ENCODE assay signal across 12 cellular contexts in genomic region chr7:33044986-33045385, GRCh38. TPM values are rescaled to one million over a fixed set of nuclear protein-coding genes. Genes with fewer than 3 reads are reported as not detected.
DNase-seq lines count a peak whose midpoint lies in the region; ATAC-seq, FAIRE-seq and TF ChIP-seq lines count a peak whose summit lies in the region.
"Had no signal": no experiment of that assay in that cellular context is flagged by ENCODE, and none has a peak within 500 bp of the region (broad histone marks: within the 10 kb centered on the region; RNA-seq: fewer than 3 reads in every experiment).

No MANE protein-coding gene starts in this region.

- H3K9me3 ChIP-seq in hepatocyte (ENCODE audit: low read depth) (no peaks in the 10 kb centered on the region), right cardiac atrium (ENCODE audit: control insufficient read depth, low read length) (no peaks in the 10 kb centered on the region), prostate gland (no peaks in the 10 kb centered on the region)

- H4K20me1 ChIP-seq in hepatocyte (ENCODE audit: insufficient read depth, poor library complexity, severe bottlenecking) (no peaks in the 10 kb centered on the region), GM23338 (replicated peaks; ENCODE audit: insufficient read depth) (peaks cover 62% of the 10 kb centered on the region)

- peak; percentile 32 for ATAC-seq in GM21515 (IDR thresholded peaks at IDR 0.05; ENCODE audit: unreplicated experiment)
- peak; percentile 31 for ATAC-seq in HG03520 (IDR thresholded peaks at IDR 0.05; ENCODE audit: unreplicated experiment)
- ATAC-seq in right cardiac atrium, result no peak
- no peak for ATAC-seq in GM23338
- ATAC-seq: activated T-cell treated with anti-CD3 and anti-CD28 coated beads, Interleukin-2, amount 50 U/mL, for 4 hours had no signal

- DNase-seq in EH (ENCODE audit: low read depth) (peak; percentile 72), hepatocyte (ENCODE audit: low spot score) (no peak), HTR-8/SVneo (ENCODE audit: insufficient read length, low spot score) (no peak), right cardiac atrium (no peak), prostate gland (ENCODE audit: low spot score) (no peak), GM23338 (ENCODE audit: low spot score) (no peak)
- DNase-seq: activated T-cell treated with anti-CD3 and anti-CD28 coated beads, Interleukin-2, amount 50 U/mL, for 4 hours; COR-L47; mesenchymal stem cell had no signal

- H3F3A ChIP-seq in GM23338 (replicated peaks; ENCODE audit: low read depth), result no peaks in the 10 kb centered on the region

- H3K9me2 ChIP-seq in hepatocyte (replicated peaks; ENCODE audit: insufficient read depth), result no peaks in the 10 kb centered on the region
- H3K9me2 ChIP-seq in GM23338 (ENCODE audit: insufficient read depth), result no peaks in the 10 kb centered on the region

- no peak for FAIRE-seq in HTR-8/SVneo (lab: Jason Lieb, UNC)

- peaks cover 4% of the 10 kb centered on the region for H3K4me1 Mint-ChIP-seq in GM23338

- H3K27me3 ChIP-seq in hepatocyte (no peaks in the 10 kb centered on the region), right cardiac atrium (ENCODE audit: control insufficient read depth, insufficient read depth) (no peaks in the 10 kb centered on the region), prostate gland (replicated peaks; ENCODE audit: insufficient read depth) (no peaks in the 10 kb centered on the region), GM23338 (ENCODE audit: insufficient read depth) (no peaks in the 10 kb centered on the region)

- peaks cover 3% of the 10 kb centered on the region for H3K36me3 Mint-ChIP-seq in GM23338 (ENCODE audit: low read depth)

- H3K4me1 ChIP-seq in hepatocyte (ENCODE audit: insufficient read depth) (peaks cover 19% of the 10 kb centered on the region), right cardiac atrium (ENCODE audit: control insufficient read depth, insufficient read depth, low read length) (peaks cover 8% of the 10 kb centered on the region), prostate gland (replicated peaks) (no peaks in the 10 kb centered on the region), GM23338 (ENCODE audit: insufficient read depth) (no peaks in the 10 kb centered on the region; the same call in 1 of the 2 replicates)

- H3K79me2 ChIP-seq in hepatocyte, result peaks cover 88% of the 10 kb centered on the region
- H3K79me2 ChIP-seq in GM23338 (replicated peaks; ENCODE audit: insufficient read depth), result peaks cover 99% of the 10 kb centered on the region

- H3K27me3 Mint-ChIP-seq in GM23338 (ENCODE audit: insufficient read depth, low read depth, poor library complexity), result no peaks in the 10 kb centered on the region
- H3K27me3 Mint-ChIP-seq: central memory CD8-positive, alpha-beta T cell had no signal

- intact Hi-C loops in right cardiac atrium (cut with DNase I) (no loop called here), prostate gland (cut with DNase I) (no loop called here)

- WGBS in hepatocyte (ENCODE audit: low lambda C conversion rate, missing lambda C conversion rate), result 65% methylated on average over 2 of the region's 2 CpGs
- WGBS in right cardiac atrium, result 19% methylated on average over 2 of the region's 2 CpGs
- 16% methylated on average over 2 of the region's 2 CpGs for WGBS in prostate gland

- H3K36me3 ChIP-seq in hepatocyte (replicated peaks; ENCODE audit: insufficient read depth, low read depth), result no peaks in the 10 kb centered on the region
- no peaks in the 10 kb centered on the region for H3K36me3 ChIP-seq in prostate gland
- no peaks in the 10 kb centered on the region for H3K36me3 ChIP-seq in GM23338 (ENCODE audit: insufficient read depth)

- H3K9me3 Mint-ChIP-seq in GM23338, result no peaks in the 10 kb centered on the region
- H3K9me3 Mint-ChIP-seq: activated T-cell treated with anti-CD3 and anti-CD28 coated beads, Interleukin-2, amount 50 U/mL, for 4 hours; central memory CD8-positive, alpha-beta T cell had no signal

- no peak for TF ChIP-seq POLR2A in prostate gland (IDR thresholded peaks at IDR 0.05)

- H3K4me3 Mint-ChIP-seq in GM23338, result no peak overlapping the region
- H3K4me3 Mint-ChIP-seq: activated T-cell treated with anti-CD3 and anti-CD28 coated beads, Interleukin-2, amount 50 U/mL, for 4 hours; central memory CD8-positive, alpha-beta T cell had no signal

- H3K4me2 ChIP-seq in hepatocyte (peak overlapping the region; percentile 58), GM23338 (no peak overlapping the region)

- H3K27ac Mint-ChIP-seq in GM23338, result no peak overlapping the region

- H3K4me3 ChIP-seq in hepatocyte, result no peak overlapping the region
- H3K4me3 ChIP-seq in right cardiac atrium (ENCODE audit: low read length), result no peak overlapping the region
- H3K4me3 ChIP-seq in prostate gland, result no peak overlapping the region
- H3K4me3 ChIP-seq in GM23338, result no peak overlapping the region

- no peak overlapping the region for H2AFZ ChIP-seq in hepatocyte
- H2AFZ ChIP-seq in GM23338, result no peak overlapping the region

- TF ChIP-seq CTCF in hepatocyte (IDR thresholded peaks at IDR 0.05; ENCODE audit: poor library complexity), result no peak
- no peak for TF ChIP-seq CTCF in prostate gland (IDR thresholded peaks at IDR 0.05)
- TF ChIP-seq CTCF in GM23338 (conservative IDR thresholded peaks at IDR 0.05; ENCODE audit: low read depth in 2 of 2), result no peak

- H3K27ac ChIP-seq in hepatocyte, result peak overlapping the region; percentile 59
- H3K27ac ChIP-seq in right cardiac atrium (ENCODE audit: low read length), result no peak overlapping the region
- no peak overlapping the region for H3K27ac ChIP-seq in prostate gland
- no peak overlapping the region for H3K27ac ChIP-seq in GM23338 (ENCODE audit: low read depth)

TF ChIP-seq in GM23338, 12 proteins besides CTCF, POLR2A, EP300 and RAD21:
- TF ChIP-seq EZH2 (IDR thresholded peaks at IDR 0.05; ENCODE audit: low read depth, unreplicated experiment) (no peak), REST (IDR thresholded peaks at IDR 0.05; ENCODE audit: unreplicated experiment) (no peak), JUNB (IDR thresholded peaks at IDR 0.05; ENCODE audit: unreplicated experiment) (no peak), ZNF331 (CRISPR knock-in tag; IDR thresholded peaks at IDR 0.05; ENCODE audit: low read depth) (no peak), EZH2phosphoT487 (IDR thresholded peaks at IDR 0.05; ENCODE audit: unreplicated experiment) (no peak), ZNF114 (CRISPR knock-in tag; IDR thresholded peaks at IDR 0.05) (no peak)

RNA-seq across cellular contexts. Expression of gene NT5C3A, which starts 17.6 kb away (rescaled TPM):
- total RNA-seq in hepatocyte (38.0 and 39.2 TPM in 2 replicates), right cardiac atrium (10 to 100 TPM; 13.9 to 21.9 (median 17.4) TPM), prostate gland (10 to 100 TPM; 16.9 to 23.9 TPM)
- polyA plus RNA-seq in hepatocyte (18.8 and 21.2 TPM in 2 replicates), right cardiac atrium (12.8 TPM), GM23338 (2016; fragmentation: Nextera tagmentation; extraction: Ambion mirVana) (42.8 and 45.8 TPM in 2 replicates)
- 28.5 and 36.8 TPM in 2 replicates for total RNA-seq in GM23338 (2014; rRNA removed; shearing (Covaris generic))

Comparison
In these comparisons a context has a peak if more than half of its experiments do, and no peak if none do; other contexts are left out.
1. ATAC-seq: peak in GM21515 (single experiment) and HG03520 (single experiment); none in right cardiac atrium (0 of 2) and GM23338 (single experiment).